12 cellular contexts compared by ENCODE assay signal in the genomic region with DNA sequence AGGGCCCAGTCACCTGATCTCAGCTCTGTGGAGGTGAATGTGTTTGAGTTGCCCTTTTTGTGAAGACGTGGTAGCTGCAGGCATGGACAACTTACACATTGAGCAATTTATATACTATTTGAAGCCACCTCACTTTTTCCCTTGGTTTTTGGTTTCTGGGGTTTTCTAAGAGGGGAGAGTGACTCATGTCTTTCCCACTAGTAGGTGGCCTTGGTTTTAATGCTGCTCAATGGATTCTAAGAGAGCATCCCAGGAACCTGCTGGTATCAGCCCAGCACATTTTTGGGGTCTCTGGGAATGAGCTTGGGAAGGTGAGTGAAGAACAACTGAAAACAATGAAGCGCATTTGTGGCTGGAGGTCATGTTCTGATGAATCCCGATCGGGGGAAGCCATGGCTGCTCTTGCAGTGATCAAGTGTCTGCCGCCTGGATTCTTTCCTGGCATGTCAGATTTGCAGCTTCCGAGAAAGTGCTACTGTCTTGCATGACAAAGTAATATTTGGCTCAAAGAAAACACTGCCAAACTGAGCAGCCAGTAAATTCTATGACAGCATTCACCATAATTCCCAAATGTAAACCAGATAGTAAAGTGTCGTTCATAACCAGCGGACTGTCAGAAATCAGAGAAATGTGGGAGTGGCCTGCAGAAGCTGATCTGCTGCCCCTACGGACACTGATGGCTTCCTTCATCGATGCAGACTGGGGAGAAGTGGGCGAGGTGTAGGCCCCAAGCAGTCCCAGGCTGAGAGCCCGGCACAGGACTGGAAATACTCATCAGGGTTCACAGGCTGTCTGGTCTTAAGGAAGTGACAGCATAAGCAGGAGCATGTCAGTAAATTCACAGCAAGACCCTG.
A peak's percentile ranks its signal among the peaks of the same experiment; 100 is the strongest.
DNase-seq lines count a peak whose midpoint lies in the region; ATAC-seq, FAIRE-seq and TF ChIP-seq lines count a peak whose summit lies in the region.
"Had no signal": no experiment of that assay in that cellular context is flagged by ENCODE, and none has a peak within 500 bp of the region (broad histone marks: within the 10 kb centered on the region; RNA-seq: fewer than 3 reads in every experiment).

No MANE protein-coding gene starts in this region.

- TF ChIP-seq POLR2A in GM12878 (IDR thresholded peaks at IDR 0.05; ENCODE audit: low read depth, low read length): no peak

- CTCF ChIA-PET in activated CD4-positive, alpha-beta T cell treated with anti-CD3 and anti-CD28 coated beads for 36 hours (lab: Charles Lee): interaction anchor here (0.7 kb wide), 1 partner anchor 9 kb away, joined by 3 read pairs; no protein-coding TSS in a partner anchor
- CTCF ChIA-PET in activated CD4-positive, alpha-beta T cell treated with anti-CD3 and anti-CD28 coated beads, Interleukin-2, amount 10 ng/mL, durations not matched to agents 7 days and 5 days (lab: Charles Lee): interaction anchor here (0.6 kb wide), 1 partner anchor 218 kb away, joined by 4 read pairs; no protein-coding TSS in a partner anchor
- CTCF ChIA-PET in GM12878 (lab: Yijun Ruan, JAX): no interaction called here

- intact Hi-C loops in activated CD4-positive, alpha-beta T cell treated with anti-CD3 and anti-CD28 coated beads for 36 hours (cut with DNase I, micrococcal nuclease): no loop called here
- intact Hi-C loops in GM12878 (cut with micrococcal nuclease; ENCODE audit: unreplicated experiment): no loop called here

- no peak overlapping the region for H3K27ac Mint-ChIP-seq in activated CD4-positive, alpha-beta T cell treated with anti-CD3 and anti-CD28 coated beads for 36 hours
- no peak overlapping the region for H3K27ac Mint-ChIP-seq in activated CD4-positive, alpha-beta T cell treated with anti-CD3 and anti-CD28 coated beads, Interleukin-2, amount 10 ng/mL, durations not matched to agents 7 days and 5 days

- DNase-seq in activated CD4-positive, alpha-beta T cell treated with anti-CD3 and anti-CD28 coated beads for 36 hours: peak; percentile 18
- no peak for DNase-seq in activated CD4-positive, alpha-beta T cell treated with anti-CD3 and anti-CD28 coated beads, Interleukin-2, amount 10 ng/mL, durations not matched to agents 7 days and 5 days
- DNase-seq in GM12878 (ENCODE audit: low read depth, low spot score) (no peak), left kidney (ENCODE audit: low read depth, low spot score) (peak; percentile 88), DMS 273 treated with DMSO at 0.1 percent for 48 hours (lab: John Stamatoyannopoulos, UW) (no peak), NOMO-1 treated with dmso at 0.1 percent for 144 hours (lab: John Stamatoyannopoulos, UW; ENCODE audit: unreplicated experiment) (no peak), GDM1 (lab: John Stamatoyannopoulos, UW) (no peak)
- DNase-seq: NCI-H1105, NCI-H774 had no signal

- POLR2A ChIA-PET in activated CD4-positive, alpha-beta T cell treated with anti-CD3 and anti-CD28 coated beads for 36 hours (lab: Charles Lee): no interaction called here
- POLR2A ChIA-PET in activated CD4-positive, alpha-beta T cell treated with anti-CD3 and anti-CD28 coated beads, Interleukin-2, amount 10 ng/mL, durations not matched to agents 7 days and 5 days (lab: Charles Lee): no interaction called here
- POLR2A ChIA-PET in GM12878 (lab: Charles Lee): no interaction called here

- ATAC-seq in activated CD4-positive, alpha-beta T cell treated with anti-CD3 and anti-CD28 coated beads for 36 hours: peak; percentile 78
- ATAC-seq in GM12878: no peak
- ATAC-seq: A549 had no signal

- TF ChIP-seq EP300 in GM12878 (IDR thresholded peaks at IDR 0.05; ENCODE audit: borderline replicate concordance in 1 of 2, control insufficient read depth in 1 of 2, low read depth in 2 of 2, low read length in 2 of 2): no peak

- H3K4me1 Mint-ChIP-seq in activated CD4-positive, alpha-beta T cell treated with anti-CD3 and anti-CD28 coated beads for 36 hours: peaks cover 6% of the 10 kb centered on the region
- no peaks in the 10 kb centered on the region for H3K4me1 Mint-ChIP-seq in activated CD4-positive, alpha-beta T cell treated with anti-CD3 and anti-CD28 coated beads, Interleukin-2, amount 10 ng/mL, durations not matched to agents 7 days and 5 days
- H3K4me1 Mint-ChIP-seq: neural crest cell had no signal

- H3K4me3 ChIP-seq in GM12878: no peak overlapping the region
- no peak overlapping the region for H3K4me3 ChIP-seq in thymus (ENCODE audit: low read length)
- H3K4me3 ChIP-seq: A549 had no signal

- no peak for TF ChIP-seq RAD21 in GM12878 (IDR thresholded peaks at IDR 0.05; ENCODE audit: insufficient read depth, low read depth, low read length)

- TF ChIP-seq CTCF in GM12878 (IDR thresholded peaks at IDR 0.05 in 2 of 3, conservative IDR thresholded peaks at IDR 0.05 in 1 of 3; ENCODE audit: control insufficient read depth in 2 of 3, extremely low read depth in 1 of 3, insufficient read depth in 1 of 3, low read depth in 3 of 3, low read length in 3 of 3): no peak

- H3K9me3 ChIP-seq in GM12878 (replicated peaks; ENCODE audit: control insufficient read depth, insufficient read depth, low read length) (no peaks in the 10 kb centered on the region), thymus (ENCODE audit: control insufficient read depth) (no peaks in the 10 kb centered on the region)
- H3K9me3 ChIP-seq: A549 had no signal

- 46% methylated on average over 12 of the region's 12 CpGs for WGBS in GM12878 (ENCODE audit: insufficient coverage, insufficient replicate concordance, low lambda C conversion rate, missing lambda C conversion rate)
- 88% methylated on average over 12 of the region's 12 CpGs for WGBS in thymus

- no TSS peak for BruUV-seq in GM12878 (replicated peaks; lab: Mats Ljungman, UMichigan)

- in situ Hi-C loops in GM12878 (cut with MboI): loop anchor here (25.0 kb wide), 1 partner anchor 1444 kb away; no protein-coding TSS in a partner anchor

- H3K27me3 ChIP-seq in GM12878 (replicated peaks in 1 of 2; ENCODE audit: control insufficient read depth in 2 of 2, insufficient read depth in 2 of 2, low read length in 1 of 2): no peaks in the 10 kb centered on the region
- no peaks in the 10 kb centered on the region for H3K27me3 ChIP-seq in thymus (ENCODE audit: control insufficient read depth, insufficient read depth)

- H3K9ac ChIP-seq in GM12878 (ENCODE audit: control insufficient read depth, insufficient read depth, low read length): no peak overlapping the region

- no peak overlapping the region for H3K27ac ChIP-seq in GM12878 (ENCODE audit: control insufficient read depth, insufficient read depth)
- peak overlapping the region; percentile 68 for H3K27ac ChIP-seq in thymus (ENCODE audit: low read depth)

- no peaks in the 10 kb centered on the region for H3K36me3 Mint-ChIP-seq in activated CD4-positive, alpha-beta T cell treated with anti-CD3 and anti-CD28 coated beads for 36 hours (ENCODE audit: low read depth)
- H3K36me3 Mint-ChIP-seq in activated CD4-positive, alpha-beta T cell treated with anti-CD3 and anti-CD28 coated beads, Interleukin-2, amount 10 ng/mL, durations not matched to agents 7 days and 5 days (ENCODE audit: low read depth): no peaks in the 10 kb centered on the region

- no peaks in the 10 kb centered on the region for H4K20me1 ChIP-seq in GM12878 (ENCODE audit: control insufficient read depth, insufficient read depth)

- no peaks in the 10 kb centered on the region for H3K9me3 Mint-ChIP-seq in activated CD4-positive, alpha-beta T cell treated with anti-CD3 and anti-CD28 coated beads for 36 hours (ENCODE audit: low read depth)
- H3K9me3 Mint-ChIP-seq in activated CD4-positive, alpha-beta T cell treated with anti-CD3 and anti-CD28 coated beads, Interleukin-2, amount 10 ng/mL, durations not matched to agents 7 days and 5 days: no peaks in the 10 kb centered on the region
- H3K9me3 Mint-ChIP-seq: neural crest cell had no signal

- RAD21 ChIA-PET in GM12878 (lab: Charles Lee; ENCODE audit: unreplicated experiment): no interaction called here

- no peak overlapping the region for H3K4me3 Mint-ChIP-seq in activated CD4-positive, alpha-beta T cell treated with anti-CD3 and anti-CD28 coated beads for 36 hours
- no peak overlapping the region for H3K4me3 Mint-ChIP-seq in activated CD4-positive, alpha-beta T cell treated with anti-CD3 and anti-CD28 coated beads, Interleukin-2, amount 10 ng/mL, durations not matched to agents 7 days and 5 days
- H3K4me3 Mint-ChIP-seq: neural crest cell had no signal

- no peaks in the 10 kb centered on the region for H3K36me3 ChIP-seq in GM12878 (ENCODE audit: control insufficient read depth in 2 of 2, insufficient read depth in 2 of 2, low read length in 1 of 2)
- H3K36me3 ChIP-seq in thymus (ENCODE audit: control insufficient read depth, insufficient read depth): no peaks in the 10 kb centered on the region

- H3K4me1 ChIP-seq in GM12878 (ENCODE audit: control insufficient read depth, insufficient read depth, low read length): no peaks in the 10 kb centered on the region
- no peaks in the 10 kb centered on the region for H3K4me1 ChIP-seq in thymus (ENCODE audit: control insufficient read depth, insufficient read depth, low read length)

- H3K79me2 ChIP-seq in GM12878 (ENCODE audit: control insufficient read depth, insufficient read depth, low read length): no peaks in the 10 kb centered on the region

- no peak for FAIRE-seq in GM12878 (lab: Jason Lieb, UNC)
- FAIRE-seq: A549 had no signal

- no peak overlapping the region for H2AFZ ChIP-seq in GM12878 (ENCODE audit: control insufficient read depth, low read depth, low read length)

- no peak overlapping the region for H3K4me2 ChIP-seq in GM12878 (ENCODE audit: control insufficient read depth, insufficient read depth)
- H3K4me2 ChIP-seq: A549 had no signal

- SMC1A ChIA-PET in GM12878 (lab: Charles Lee; ENCODE audit: uncharacterized antibody, unreplicated experiment): interaction anchor here (1.1 kb wide), 1 partner anchor 23 kb away, joined by 4 read pairs; no protein-coding TSS in a partner anchor

- H3K27me3 Mint-ChIP-seq in activated CD4-positive, alpha-beta T cell treated with anti-CD3 and anti-CD28 coated beads for 36 hours: peaks cover 75% of the 10 kb centered on the region
- peaks cover 55% of the 10 kb centered on the region for H3K27me3 Mint-ChIP-seq in activated CD4-positive, alpha-beta T cell treated with anti-CD3 and anti-CD28 coated beads, Interleukin-2, amount 10 ng/mL, durations not matched to agents 7 days and 5 days

TF ChIP-seq in GM12878, 131 proteins besides CTCF, POLR2A, EP300 and RAD21:
- TF ChIP-seq IKZF1 (conservative IDR thresholded peaks at IDR 0.05): 0 out of 2 replicates have a peak, but pooled peaks have one; percentile 13
- TF ChIP-seq DPF2 (IDR thresholded peaks at IDR 0.05): no peak

Comparison
In these comparisons a context has a peak if more than half of its experiments do, and no peak if none do; other contexts are left out.
1. DNase-seq: peak in activated CD4-positive, alpha-beta T cell treated with anti-CD3 and anti-CD28 coated beads for 36 hours (single experiment) and left kidney (single experiment); none in activated CD4-positive, alpha-beta T cell treated with anti-CD3 and anti-CD28 coated beads, Interleukin-2, amount 10 ng/mL, durations not matched to agents 7 days and 5 days (single experiment), GM12878 (single experiment), DMS 273 treated with DMSO at 0.1 percent for 48 hours (single experiment), NOMO-1 treated with dmso at 0.1 percent for 144 hours (single experiment) and GDM1 (single experiment).